Comparison of ENCODE assay signal across 8 cellular contexts in the genomic region with DNA sequence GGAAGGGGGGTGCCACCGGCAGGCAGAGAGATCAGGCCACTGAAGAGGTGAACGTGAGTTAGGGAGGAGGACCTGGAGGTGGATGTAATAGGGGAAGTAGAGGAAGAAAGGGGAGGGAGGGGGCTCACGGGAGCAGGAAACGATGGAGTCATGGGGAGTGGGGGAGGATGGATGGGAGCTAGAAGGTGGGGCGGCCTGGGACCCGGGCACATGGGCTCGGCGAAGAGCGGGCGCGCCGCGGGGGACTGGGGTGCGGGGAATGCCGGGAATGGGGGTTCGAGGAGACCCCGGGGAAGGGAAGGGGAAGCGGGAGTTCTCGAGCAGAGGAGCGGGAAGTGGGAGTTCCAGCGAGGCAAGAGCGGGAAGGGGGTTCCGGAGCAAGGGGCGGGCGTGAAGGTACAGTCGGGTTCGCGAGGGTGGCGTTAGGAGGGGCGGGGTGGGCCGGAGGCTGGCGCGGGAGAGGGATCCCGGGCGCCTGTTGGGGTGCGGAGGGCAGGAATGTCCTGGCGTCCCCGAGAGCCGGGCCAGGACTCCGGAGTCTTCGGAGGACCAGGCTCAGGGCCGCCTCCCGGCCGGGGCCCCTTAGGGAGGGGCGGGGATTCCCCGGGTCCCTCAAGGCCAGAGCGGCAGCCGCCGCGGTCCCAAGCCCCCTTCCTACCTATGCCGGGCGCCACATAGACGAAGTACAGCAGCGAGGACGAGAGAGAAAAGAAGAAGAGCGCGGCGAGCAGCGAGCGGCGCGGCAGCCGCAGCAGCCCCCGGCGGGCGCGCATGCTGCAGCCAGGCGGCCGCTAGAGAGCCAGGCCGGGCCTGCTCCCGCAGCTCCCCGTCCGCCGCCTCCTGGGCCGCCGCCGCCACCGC. TPM values are rescaled to one million over a fixed set of nuclear protein-coding genes. Genes with fewer than 3 reads are reported as not detected.
DNase-seq lines count a peak whose midpoint lies in the region; ATAC-seq, FAIRE-seq and TF ChIP-seq lines count a peak whose summit lies in the region.

No MANE protein-coding gene starts in this region.

- H3K4me2 ChIP-seq in OCI-LY7 (ENCODE audit: low read length) = peak overlapping the region; percentile 86

- H3K27ac Mint-ChIP-seq in activated naive CD4-positive, alpha-beta T cell treated with anti-CD3 and anti-CD28 coated beads, Interleukin-2, amount 50 U/mL, for 72 hours = peak overlapping the region; percentile 86 to 90

- CTCF ChIA-PET in OCI-LY7 (lab: Charles Lee; ENCODE audit: unreplicated experiment) = interaction anchor here (0.6 kb wide), 1 partner anchor 289 kb away, joined by 14 read pairs; no protein-coding TSS in a partner anchor

- intact Hi-C loops in OCI-LY7 (cut with micrococcal nuclease; ENCODE audit: unreplicated experiment) = loop anchor here (2.0 to 5.0 kb wide), 4 partner anchors 38 to 109 kb away; no protein-coding TSS in a partner anchor
- intact Hi-C loops in heart left ventricle (cut with DNase I) = loop anchor here in 9 of 10 donors (2.0 to 10.0 kb wide), 7 partner anchors 76 to 202 kb away; a partner anchor contains a TSS
- intact Hi-C loops in prostate gland (cut with DNase I) = no loop called here

- ATAC-seq in HG02973 (IDR thresholded peaks at IDR 0.05; ENCODE audit: unreplicated experiment) = peak; percentile 34
- peak; percentile 52 to 66 for ATAC-seq in activated naive CD4-positive, alpha-beta T cell treated with anti-CD3 and anti-CD28 coated beads, Interleukin-2, amount 50 U/mL, for 72 hours
- ATAC-seq in heart left ventricle = peak; percentile 47 to 66 (median 56)

- POLR2A ChIA-PET in OCI-LY7 (lab: Charles Lee) = interaction anchor here (0.6 to 1.6 kb wide), 3 partner anchors 11 to 23 kb away, joined by 3 to 5 read pairs (median 3); no protein-coding TSS in a partner anchor

- 0 out of 2 replicates have a peak, but pooled peaks cover 10% of the 10 kb centered on the region for H4K20me1 ChIP-seq in OCI-LY7 (ENCODE audit: insufficient read depth, low read length)

- H3K9me2 ChIP-seq in OCI-LY7 (ENCODE audit: insufficient read depth, low read length) = no peaks in the 10 kb centered on the region

- no peaks in the 10 kb centered on the region for H3K9me3 ChIP-seq in OCI-LY7 (ENCODE audit: low read length)
- no peaks in the 10 kb centered on the region for H3K9me3 ChIP-seq in heart left ventricle
- no peaks in the 10 kb centered on the region for H3K9me3 ChIP-seq in prostate gland

- no TSS peak for BruUV-seq in OCI-LY7 (replicated peaks; lab: Mats Ljungman, UMichigan)

- no peaks in the 10 kb centered on the region for H3K36me3 Mint-ChIP-seq in activated naive CD4-positive, alpha-beta T cell treated with anti-CD3 and anti-CD28 coated beads, Interleukin-2, amount 50 U/mL, for 72 hours

- no peaks in the 10 kb centered on the region for H3K27me3 ChIP-seq in heart left ventricle
- H3K27me3 ChIP-seq in prostate gland (replicated peaks; ENCODE audit: insufficient read depth) = no peaks in the 10 kb centered on the region

- FAIRE-seq in D721Med (lab: Jason Lieb, UNC) = no peak

- no peaks in the 10 kb centered on the region for H3K9me3 Mint-ChIP-seq in activated naive CD4-positive, alpha-beta T cell treated with anti-CD3 and anti-CD28 coated beads, Interleukin-2, amount 50 U/mL, for 72 hours

- TF ChIP-seq CTCF in OCI-LY7 (conservative IDR thresholded peaks at IDR 0.05; ENCODE audit: low read length) (no peak), heart left ventricle (IDR thresholded peaks at IDR 0.05) (peak in 1 of 12 donors; percentile 11), prostate gland (IDR thresholded peaks at IDR 0.05) (no peak), D721Med (IDR thresholded peaks at IDR 0.05; ENCODE audit: insufficient read depth, missing control alignments) (no peak)

- H3K4me1 ChIP-seq in OCI-LY7 (ENCODE audit: insufficient read depth, low read length, poor library complexity, severe bottlenecking) = peaks cover 45% of the 10 kb centered on the region
- peaks cover 0 to 55% (median 34%) of the 10 kb centered on the region in 12 donors for H3K4me1 ChIP-seq in heart left ventricle
- no peaks in the 10 kb centered on the region for H3K4me1 ChIP-seq in prostate gland (replicated peaks)

- TF ChIP-seq POLR2A in heart left ventricle (IDR thresholded peaks at IDR 0.05) (no peak), prostate gland (IDR thresholded peaks at IDR 0.05) (no peak)

- H2AFZ ChIP-seq in OCI-LY7 (ENCODE audit: low read length) = no peak overlapping the region

- DNase-seq in stimulated activated naive CD4-positive, alpha-beta T cell (lab: John Stamatoyannopoulos, UW) = peak in 5 of 6 experiments; percentile 20 to 43 (median 36)
- DNase-seq in stimulated activated naive CD4-positive, alpha-beta T cell treated with Interleukin-2 at 50 U/mL for 16 hours (lab: John Stamatoyannopoulos, UW) = no peak
- DNase-seq in OCI-LY7 (ENCODE audit: low spot score) (peak; percentile 73), heart left ventricle (peak; percentile 39 to 74 (median 52)), prostate gland (ENCODE audit: low spot score) (peak; percentile 15), D721Med (ENCODE audit: insufficient read length, low spot score) (no peak)
- no peak for DNase-seq in activated naive CD4-positive, alpha-beta T cell treated with anti-CD3 and anti-CD28 coated beads, Interleukin-2, amount 50 U/mL, for 72 hours (ENCODE audit: low spot score in 2 of 2)

- peak overlapping the region; percentile 99 for H3K4me3 ChIP-seq in OCI-LY7 (ENCODE audit: low read depth, low read length, poor library complexity, severe bottlenecking)
- peak overlapping the region; percentile 56 to 99 (median 98) for H3K4me3 ChIP-seq in heart left ventricle
- H3K4me3 ChIP-seq in prostate gland = peak overlapping the region; percentile 95 to 99

- H3K27ac ChIP-seq in OCI-LY7 (ENCODE audit: low read depth, low read length, poor library complexity, severe bottlenecking) = peak overlapping the region; percentile 63
- H3K27ac ChIP-seq in heart left ventricle = peak overlapping the region; percentile 69 to 97 (median 94)
- H3K27ac ChIP-seq in prostate gland = peak overlapping the region; percentile 85 to 87

- H3K36me3 ChIP-seq in OCI-LY7 (ENCODE audit: insufficient read depth, low read length) (peaks cover 8% of the 10 kb centered on the region; the same call in 1 of the 2 replicates), heart left ventricle (no peaks in the 10 kb centered on the region), prostate gland (no peaks in the 10 kb centered on the region)

- H3K79me2 ChIP-seq in OCI-LY7 (ENCODE audit: insufficient read depth, low read depth, low read length) = peaks cover 50% of the 10 kb centered on the region

- 0 to 1% (median 1%) methylated on average over 35 to 78 of the region's 78 CpGs for WGBS in heart left ventricle, 4 donors
- WGBS in prostate gland = under 1% methylated on average over 70 of the region's 78 CpGs

RNA-seq across cellular contexts. Expression of a gene that starts 0.5 kb away (rescaled TPM):
- 9.7 and 9.8 TPM in 2 replicates for total RNA-seq in OCI-LY7 (2014; rRNA removed; shearing (Covaris generic))
- total RNA-seq in OCI-LY7 (2022) = 14.8 and 18.8 TPM in 2 replicates
- 10 to 100 TPM in 1 of 2 donors, 1 to 10 TPM in 1; 9.4 to 19.0 TPM for total RNA-seq in activated naive CD4-positive, alpha-beta T cell treated with anti-CD3 and anti-CD28 coated beads, Interleukin-2, amount 50 U/mL, for 72 hours
- 10 to 100 TPM; 17.0 to 60.4 (median 33.5) TPM for total RNA-seq in heart left ventricle
- 10 to 100 TPM in 1 of 2 donors, 1 to 10 TPM in 1; 7.0 to 29.3 TPM for polyA plus RNA-seq in heart left ventricle
- total RNA-seq in prostate gland = 10 to 100 TPM; 17.8 to 53.7 TPM

Comparison
In these comparisons a context has a peak if more than half of its experiments do, and no peak if none do; other contexts are left out.
1. DNase-seq: peak in stimulated activated naive CD4-positive, alpha-beta T cell (5 of 6), OCI-LY7 (single experiment), heart left ventricle (5 of 5) and prostate gland (single experiment); none in stimulated activated naive CD4-positive, alpha-beta T cell treated with Interleukin-2 at 50 U/mL for 16 hours (single experiment), activated naive CD4-positive, alpha-beta T cell treated with anti-CD3 and anti-CD28 coated beads, Interleukin-2, amount 50 U/mL, for 72 hours (0 of 2) and D721Med (single experiment).
2. Peak in every context shown above with its lines, with median percentiles within 50 percentile points of each other: ATAC-seq, H3K27ac ChIP-seq and H3K4me3 ChIP-seq.